8 cellular contexts compared by ENCODE assay signal in the genomic region with DNA sequence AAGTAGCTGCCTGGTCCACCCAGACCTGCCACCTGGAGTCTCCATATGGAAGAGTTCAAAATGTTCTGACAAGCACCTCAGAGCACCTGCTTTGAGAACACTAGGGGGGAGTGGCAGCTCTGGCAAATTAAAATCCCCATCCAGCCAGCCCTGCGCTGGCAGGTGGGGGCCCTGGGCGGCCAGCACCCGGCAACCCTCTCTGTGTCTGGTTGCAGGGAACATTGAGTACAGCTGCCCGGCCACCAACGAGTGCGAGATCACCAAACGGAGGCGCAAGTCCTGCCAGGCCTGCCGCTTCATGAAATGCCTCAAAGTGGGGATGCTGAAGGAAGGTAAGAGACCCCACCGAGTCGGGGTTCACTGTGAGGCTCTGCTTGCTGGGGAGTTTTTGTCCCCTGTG.
"Had no signal": no experiment of that assay in that cellular context is flagged by ENCODE, and none has a peak within 500 bp of the region (broad histone marks: within the 10 kb centered on the region; RNA-seq: fewer than 3 reads in every experiment).

No MANE protein-coding gene starts in this region.

- H2AFZ ChIP-seq: GM23248, GM23338 had no signal

- ATAC-seq: GM23338, HCT116 had no signal

- H3K36me3 ChIP-seq: HAP-1 had no signal

- H3K27ac ChIP-seq: GM23248 had no signal

- H3K4me2 ChIP-seq: GM23338 had no signal

- H3K4me3 ChIP-seq: GM23248, GM23338, HAP-1 had no signal

- H3K4me1 ChIP-seq: HAP-1 had no signal

- DNase-seq: GM23248, GOT3, H9, HCEC 1CT, HFFc6 had no signal

- H3K9ac ChIP-seq: GM23248 had no signal

- H3K9me3 ChIP-seq: HAP-1 had no signal
